15 cellular contexts compared by ENCODE assay signal in the genomic region with DNA sequence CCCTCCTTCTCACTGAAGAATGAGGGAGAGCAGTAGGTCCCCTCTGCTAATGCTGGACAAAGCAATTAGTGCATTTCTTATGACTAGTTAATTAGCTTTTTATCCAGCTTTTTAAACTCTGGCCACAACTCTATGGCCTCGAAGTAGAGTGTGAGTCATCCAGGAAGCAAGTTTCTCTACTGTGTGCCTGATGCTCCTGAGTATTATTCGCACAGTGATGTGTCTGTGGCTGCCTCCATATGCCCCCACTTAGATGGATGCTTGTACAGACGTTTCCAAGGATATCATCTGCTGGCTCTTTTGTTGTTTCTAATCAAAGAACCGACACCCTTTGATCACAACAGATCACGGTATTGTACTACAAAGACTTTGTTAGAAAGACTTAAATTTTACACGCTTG. TPM values are rescaled to one million over a fixed set of nuclear protein-coding genes. Genes with fewer than 3 reads are reported as not detected.
DNase-seq lines count a peak whose midpoint lies in the region; ATAC-seq and TF ChIP-seq lines count a peak whose summit lies in the region.
"Had no signal": no experiment of that assay in that cellular context is flagged by ENCODE, and none has a peak within 500 bp of the region (broad histone marks: within the 10 kb centered on the region; RNA-seq: fewer than 3 reads in every experiment).

No MANE protein-coding gene starts in this region.

- no peak for TF ChIP-seq POLR2A in uterus (IDR thresholded peaks at IDR 0.05)

- TF ChIP-seq CTCF in astrocyte of the spinal cord (IDR thresholded peaks at IDR 0.05; ENCODE audit: low read depth, low read length) (no peak), uterus (IDR thresholded peaks at IDR 0.05) (no peak)

- CTCF ChIA-PET in naive thymus-derived CD4-positive, alpha-beta T cell (lab: Charles Lee): no interaction called here

- H3K9me3 ChIP-seq in naive thymus-derived CD4-positive, alpha-beta T cell (ENCODE audit: control insufficient read depth in 2 of 3, low read length in 3 of 3): no peaks in the 10 kb centered on the region
- no peaks in the 10 kb centered on the region for H3K9me3 ChIP-seq in uterus
- H3K9me3 ChIP-seq: suprapubic skin had no signal

- peak; percentile 79 for DNase-seq in DMS53 (lab: John Stamatoyannopoulos, UW)
- DNase-seq in M059J (ENCODE audit: low read depth): peak; percentile 4
- peak; percentile 2 for DNase-seq in astrocyte of the spinal cord (ENCODE audit: low read depth, low spot score)
- no peak for DNase-seq in naive thymus-derived CD4-positive, alpha-beta T cell
- DNase-seq in medulla oblongata (ENCODE audit: extremely low spot score): no peak
- DNase-seq in uterus: no peak
- no peak for DNase-seq in naive thymus-derived CD8-positive, alpha-beta T cell
- no peak for DNase-seq in stimulated activated naive CD4-positive, alpha-beta T cell treated with Interleukin-2 at 50 U/mL for 16 hours (lab: John Stamatoyannopoulos, UW)
- DNase-seq: activated CD4-positive, alpha-beta T cell treated with anti-CD3 and anti-CD28 coated beads, Interleukin-2, amount 50 U/mL, for 1 hour; effector CD8-positive, alpha-beta T cell; hypothalamus; NCI-H1092 treated with DMSO at 0.1 percent for 48 hours; NCI-H524 treated with DMSO at 0.1 percent for 48 hours had no signal

- H3K27ac Mint-ChIP-seq in naive thymus-derived CD4-positive, alpha-beta T cell: no peak overlapping the region
- peak overlapping the region in 1 of 10 donors; percentile 58 for H3K27ac Mint-ChIP-seq in naive thymus-derived CD8-positive, alpha-beta T cell
- H3K27ac Mint-ChIP-seq: activated naive CD8-positive, alpha-beta T cell had no signal

- in situ Hi-C loops in astrocyte of the spinal cord (cut with HindIII; ENCODE audit: low sequenced_read_pairs): no loop called here

- peaks cover 0 to 12% of the 10 kb centered on the region in 2 donors for H3K4me1 ChIP-seq in naive thymus-derived CD4-positive, alpha-beta T cell (ENCODE audit: control insufficient read depth in 2 of 2, insufficient read depth in 2 of 2, low read length in 2 of 2)
- no peaks in the 10 kb centered on the region for H3K4me1 ChIP-seq in uterus

- H3K27me3 Mint-ChIP-seq in naive thymus-derived CD4-positive, alpha-beta T cell: peaks cover 0 to 9% (median 5%) of the 10 kb centered on the region in 5 donors
- H3K27me3 Mint-ChIP-seq in naive thymus-derived CD8-positive, alpha-beta T cell: no peaks in the 10 kb centered on the region
- H3K27me3 Mint-ChIP-seq: activated naive CD8-positive, alpha-beta T cell had no signal

- H3K4me3 Mint-ChIP-seq in naive thymus-derived CD4-positive, alpha-beta T cell: no peak overlapping the region
- no peak overlapping the region for H3K4me3 Mint-ChIP-seq in naive thymus-derived CD8-positive, alpha-beta T cell
- H3K4me3 Mint-ChIP-seq: activated naive CD8-positive, alpha-beta T cell had no signal

- no peaks in the 10 kb centered on the region for H3K36me3 ChIP-seq in naive thymus-derived CD4-positive, alpha-beta T cell (ENCODE audit: control insufficient read depth in 2 of 3, insufficient read depth in 3 of 3, low read length in 3 of 3)
- H3K36me3 ChIP-seq in uterus: no peaks in the 10 kb centered on the region
- H3K36me3 ChIP-seq: suprapubic skin had no signal

- H3K36me3 Mint-ChIP-seq in naive thymus-derived CD4-positive, alpha-beta T cell: no peaks in the 10 kb centered on the region
- no peaks in the 10 kb centered on the region for H3K36me3 Mint-ChIP-seq in naive thymus-derived CD8-positive, alpha-beta T cell
- H3K36me3 Mint-ChIP-seq: activated naive CD8-positive, alpha-beta T cell had no signal

- intact Hi-C loops in naive thymus-derived CD4-positive, alpha-beta T cell (cut with micrococcal nuclease): no loop called here
- intact Hi-C loops in uterus (cut with DNase I; ENCODE audit: low total_unique reads): no loop called here

- no peak overlapping the region for H3K27ac ChIP-seq in naive thymus-derived CD4-positive, alpha-beta T cell (ENCODE audit: low read depth, low read length)
- no peak overlapping the region for H3K27ac ChIP-seq in uterus
- H3K27ac ChIP-seq: suprapubic skin had no signal

- no peaks in the 10 kb centered on the region for H3K27me3 ChIP-seq in naive thymus-derived CD4-positive, alpha-beta T cell (ENCODE audit: control insufficient read depth in 2 of 2, insufficient read depth in 2 of 2, low read length in 2 of 2)
- no peaks in the 10 kb centered on the region for H3K27me3 ChIP-seq in uterus
- H3K27me3 ChIP-seq: suprapubic skin had no signal

- POLR2A ChIA-PET in naive thymus-derived CD4-positive, alpha-beta T cell (lab: Charles Lee): no interaction called here
- POLR2A ChIA-PET in naive thymus-derived CD8-positive, alpha-beta T cell (lab: Charles Lee): no interaction called here

- H3K4me3 ChIP-seq in astrocyte of the spinal cord (ENCODE audit: low read depth, low read length) (no peak overlapping the region), uterus (no peak overlapping the region)
- H3K4me3 ChIP-seq in naive thymus-derived CD4-positive, alpha-beta T cell (ENCODE audit: low read length): no peak overlapping the region
- H3K4me3 ChIP-seq: suprapubic skin had no signal

- ATAC-seq in naive thymus-derived CD4-positive, alpha-beta T cell: peak; percentile 64
- no peak for ATAC-seq in naive thymus-derived CD8-positive, alpha-beta T cell

- H3K9me3 Mint-ChIP-seq in naive thymus-derived CD4-positive, alpha-beta T cell: peaks cover 0 to 2% (median 0%) of the 10 kb centered on the region in 11 donors
- H3K9me3 Mint-ChIP-seq in naive thymus-derived CD8-positive, alpha-beta T cell: no peaks in the 10 kb centered on the region

- H3K4me1 Mint-ChIP-seq in naive thymus-derived CD4-positive, alpha-beta T cell: peaks cover 0 to 19% (median 8%) of the 10 kb centered on the region in 7 donors
- peaks cover 6 to 25% (median 13%) of the 10 kb centered on the region in 4 donors for H3K4me1 Mint-ChIP-seq in naive thymus-derived CD8-positive, alpha-beta T cell

RNA-seq across cellular contexts. Expression of a gene that starts 12.9 kb away (rescaled TPM):
- not detected in 2 replicates for total RNA-seq in M059J (2014; rRNA removed; shearing (Covaris generic))
- 10 to 100 TPM in 1 of 5 experiments, 1 to 10 TPM in 2, under 1 TPM in 2; 0.34 to 28.1 (median 1.8) TPM for total RNA-seq in naive thymus-derived CD4-positive, alpha-beta T cell
- polyA plus RNA-seq in naive thymus-derived CD4-positive, alpha-beta T cell: under 1 TPM; 0.47 to 0.98 TPM
- total RNA-seq in uterus: 10 to 100 TPM in 3 of 4 donors, 1 to 10 TPM in 1; 9.8 to 22.9 (median 18.3) TPM
- 1 to 10 TPM; 1.5 to 2.2 TPM for total RNA-seq in naive thymus-derived CD8-positive, alpha-beta T cell
- 10 to 100 TPM in 1 of 3 donors, 1 to 10 TPM in 1, under 1 TPM in 1; 0.90 to 11.1 (median 1.0) TPM for polyA plus RNA-seq in naive thymus-derived CD8-positive, alpha-beta T cell

Comparison
In these comparisons a context has a peak if more than half of its experiments do, and no peak if none do; other contexts are left out.
1. DNase-seq: peak in DMS53 (single experiment), M059J (single experiment) and astrocyte of the spinal cord (single experiment); none in naive thymus-derived CD4-positive, alpha-beta T cell (0 of 9), medulla oblongata (single experiment), uterus (0 of 2), naive thymus-derived CD8-positive, alpha-beta T cell (0 of 10) and stimulated activated naive CD4-positive, alpha-beta T cell treated with Interleukin-2 at 50 U/mL for 16 hours (single experiment).